In the genomic region with DNA sequence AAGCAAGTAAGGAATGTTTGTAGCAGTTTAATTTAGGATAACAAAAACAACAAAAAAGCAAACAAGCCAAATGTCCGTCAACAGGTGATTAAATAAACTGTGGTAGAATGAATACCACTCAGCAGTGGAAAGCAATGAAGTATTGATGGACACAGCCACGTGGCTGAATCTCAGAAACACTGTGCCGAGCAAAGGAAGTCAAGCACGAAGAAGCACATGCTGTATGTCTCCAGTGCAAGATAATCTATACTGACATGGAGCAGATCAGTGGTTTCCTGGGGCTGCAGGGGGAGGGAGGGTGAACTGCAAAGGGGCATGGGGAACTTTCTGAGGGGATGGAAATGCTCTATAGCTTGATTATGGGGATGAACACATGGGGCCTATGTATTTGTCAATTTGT, we compare ENCODE assay signal across 21 cellular contexts.
"Had no signal": no experiment of that assay in that cellular context is flagged by ENCODE, and none has a peak within 500 bp of the region (broad histone marks: within the 10 kb centered on the region; RNA-seq: fewer than 3 reads in every experiment).

No MANE protein-coding gene starts in this region.

- ATAC-seq: left colon; natural killer cell; pancreas; right lobe of liver; stimulated activated naive B cell treated with anti-CD40 and anti-IgM and Interleukin-4, amounts not matched to agents 10 μg/mL and 1 μg/mL and 100 μg/mL, for 72 hours; upper lobe of right lung had no signal

- H3K36me3 ChIP-seq: pancreas, right lobe of liver, thoracic aorta, tibial nerve, upper lobe of right lung, uterus had no signal

- H3K9me3 ChIP-seq: pancreas, right lobe of liver, uterus had no signal

- H3K27ac ChIP-seq: dorsolateral prefrontal cortex, pancreas, right lobe of liver, thoracic aorta, tibial nerve, upper lobe of right lung, uterus had no signal

- H3K4me1 ChIP-seq: pancreas, upper lobe of right lung, uterus had no signal

- H3K4me3 ChIP-seq: dorsolateral prefrontal cortex, lung, pancreas, right lobe of liver, thoracic aorta, tibial nerve, upper lobe of right lung, uterus had no signal

- H3K27me3 ChIP-seq: pancreas, right lobe of liver, tibial nerve, upper lobe of right lung, uterus had no signal

- DNase-seq: dorsolateral prefrontal cortex; effector CD4-positive, alpha-beta T cell; hypothalamus; immature natural killer cell; islet precursor cell; kidney glomerular epithelial cell; left colon; natural killer cell; occipital lobe; pancreas; right lobe of liver; small intestine; stimulated activated CD4-positive, alpha-beta T cell treated with anti-CD3 and anti-CD28 coated beads, Interleukin-15, amount 100 ng/mL, for 24 hours; stimulated activated CD4-positive, alpha-beta T cell treated with anti-CD3 and anti-CD28 coated beads, Interleukin-2, amount 100 ng/mL, for 48 hours; stimulated activated naive B cell treated with anti-CD40 and anti-IgM and Interleukin-4, amounts not matched to agents 10 μg/mL and 1 μg/mL and 100 μg/mL, for 72 hours; upper lobe of right lung; uterus had no signal

- FAIRE-seq: frontal cortex, pancreas, small intestine had no signal
